8 cellular contexts compared by ENCODE assay signal in genomic region chr4:136864580-136865185, GRCh38.
DNase-seq lines count a peak whose midpoint lies in the region; ATAC-seq and TF ChIP-seq lines count a peak whose summit lies in the region.

No MANE protein-coding gene starts in this region.

- no peaks in the 10 kb centered on the region for H3K27me3 ChIP-seq in psoas muscle (ENCODE audit: insufficient read depth in 3 of 3, low read length in 2 of 3)

- WGBS in psoas muscle, 3 donors = 2 to 3% (median 3%) methylated on average over 2 of the region's 2 CpGs

- no peak overlapping the region for H3K27ac ChIP-seq in psoas muscle

- ATAC-seq in GM18858 (IDR thresholded peaks at IDR 0.05; ENCODE audit: unreplicated experiment) (peak; percentile 92), HG02973 (IDR thresholded peaks at IDR 0.05; ENCODE audit: unreplicated experiment) (peak; percentile 96), psoas muscle (peak in 2 of 4 donors; percentile 64 to 82)

- no peak overlapping the region for H3K4me3 ChIP-seq in psoas muscle

- H3K4me1 ChIP-seq in psoas muscle = peaks cover 5% of the 10 kb centered on the region

- peak; percentile 84 for TF ChIP-seq CTCF in psoas muscle (IDR thresholded peaks at IDR 0.05)

- intact Hi-C loops in psoas muscle (cut with DNase I) = no loop called here

- DNase-seq in CMK (ENCODE audit: low read depth) (peak; percentile 9), NCI-H146 (lab: John Stamatoyannopoulos, UW) (peak; percentile 35), SW480 (ENCODE audit: low spot score) (peak; percentile 39), foreskin melanocyte (peak; percentile 56), psoas muscle (no peak)
- DNase-seq in activated CD8-positive, alpha-beta memory T cell treated with anti-CD3 and anti-CD28 coated beads, Interleukin-2, amount 50 U/mL, for 48 hours = no peak

- no peaks in the 10 kb centered on the region for H3K9me3 ChIP-seq in psoas muscle

- no peaks in the 10 kb centered on the region for H3K36me3 ChIP-seq in psoas muscle (ENCODE audit: insufficient read depth in 1 of 2, low read depth in 1 of 2)

Comparison
In these comparisons a context has a peak if more than half of its experiments do, and no peak if none do; other contexts are left out.
1. DNase-seq: peak in CMK (single experiment), NCI-H146 (single experiment), SW480 (single experiment) and foreskin melanocyte (single experiment); none in psoas muscle (0 of 2) and activated CD8-positive, alpha-beta memory T cell treated with anti-CD3 and anti-CD28 coated beads, Interleukin-2, amount 50 U/mL, for 48 hours (single experiment).